In genomic region chr5:124920909-124921666, GRCh38 we compare ENCODE assay signal across 9 cellular contexts.
DNase-seq lines count a peak whose midpoint lies in the region; ATAC-seq and TF ChIP-seq lines count a peak whose summit lies in the region.
"Had no signal": no experiment of that assay in that cellular context is flagged by ENCODE, and none has a peak within 500 bp of the region (broad histone marks: within the 10 kb centered on the region; RNA-seq: fewer than 3 reads in every experiment).

No MANE protein-coding gene starts in this region.

- H3K4me3 ChIP-seq in GM12864 (ENCODE audit: low read depth, low read length) = peak overlapping the region; percentile 38
- no peak overlapping the region for H3K4me3 ChIP-seq in WERI-Rb-1 (ENCODE audit: low read depth, low read length)
- H3K4me3 ChIP-seq in lower leg skin (ENCODE audit: low read depth, poor library complexity, severe bottlenecking) = no peak overlapping the region

- no peak for TF ChIP-seq POLR2A in lower leg skin (IDR thresholded peaks at IDR 0.05)

- no peaks in the 10 kb centered on the region for H3K27me3 ChIP-seq in WERI-Rb-1 (ENCODE audit: insufficient read depth, low read depth, severe bottlenecking)

- TF ChIP-seq CTCF in GM12864 (IDR thresholded peaks at IDR 0.05; ENCODE audit: low read depth, low read length, missing control alignments) = peak; percentile 23
- TF ChIP-seq CTCF in GM20000 (IDR thresholded peaks at IDR 0.05; ENCODE audit: extremely low read depth, missing control alignments) = no peak
- TF ChIP-seq CTCF in WERI-Rb-1 (IDR thresholded peaks at IDR 0.05; ENCODE audit: low read depth, low read length) = no peak
- no peak for TF ChIP-seq CTCF in lower leg skin (IDR thresholded peaks at IDR 0.05)

- no peaks in the 10 kb centered on the region for H3K9me3 ChIP-seq in WERI-Rb-1 (ENCODE audit: severe bottlenecking)

- peak overlapping the region; percentile 70 for H3K27ac ChIP-seq in WERI-Rb-1

- intact Hi-C loops in lower leg skin (cut with DNase I; ENCODE audit: low total_unique reads) = no loop called here

- no peaks in the 10 kb centered on the region for H3K36me3 ChIP-seq in WERI-Rb-1

- ATAC-seq in HG03175 (IDR thresholded peaks at IDR 0.05; ENCODE audit: unreplicated experiment) = peak; percentile 91
- ATAC-seq: activated CD8-positive, alpha-beta memory T cell treated with anti-CD3 and anti-CD28 coated beads, Interleukin-2, amount 10 ng/mL, durations not matched to agents 7 days and 5 days had no signal

- WGBS in lower leg skin, 2 donors = 73 to 78% methylated on average over 9 of the region's 9 CpGs

- DNase-seq in GM12864 (ENCODE audit: low read depth) = no peak
- peak; percentile 49 for DNase-seq in GM20000 (ENCODE audit: low spot score)
- DNase-seq in WERI-Rb-1 = peak; percentile 19
- DNase-seq in NCI-H1436 (lab: John Stamatoyannopoulos, UW) = no peak
- DNase-seq in lower leg skin (ENCODE audit: low spot score in 2 of 2) = no peak
- DNase-seq in HUDEP-2 (lab: John Stamatoyannopoulos, UW; ENCODE audit: unreplicated experiment in 76 of 76) = no peak
- DNase-seq in DMS53 (lab: John Stamatoyannopoulos, UW) = no peak
- DNase-seq: activated CD8-positive, alpha-beta memory T cell treated with anti-CD3 and anti-CD28 coated beads, Interleukin-2, amount 10 ng/mL, durations not matched to agents 7 days and 5 days had no signal

Comparison
In these comparisons a context has a peak if more than half of its experiments do, and no peak if none do; other contexts are left out.
1. DNase-seq: peak in GM20000 (single experiment) and WERI-Rb-1 (single experiment); none in GM12864 (single experiment), NCI-H1436 (single experiment), lower leg skin (0 of 2), HUDEP-2 (0 of 76) and DMS53 (single experiment).